Comparison of ENCODE assay signal across 1 cellular context in genomic region chr22:40044102-40044869, GRCh38.
TF ChIP-seq lines count a peak whose summit lies in the region.

No MANE protein-coding gene starts in this region.

TF ChIP-seq in HepG2, 621 proteins besides CTCF, POLR2A, EP300 and RAD21 (continued from another document and continues in another):
- TF ChIP-seq ZNF407 (CRISPR knock-in tag; IDR thresholded peaks at IDR 0.05; ENCODE audit: not compliant biosample characterization) (no peak), POLR2AphosphoS2 (IDR thresholded peaks at IDR 0.05; ENCODE audit: low read depth, low read length) (no peak), HNF1A (IDR thresholded peaks at IDR 0.05; ENCODE audit: low read depth) (0 out of 2 replicates have a peak, but pooled peaks have one; percentile 29), HNF1A (CRISPR knock-in tag; IDR thresholded peaks at IDR 0.05; ENCODE audit: borderline replicate concordance) (no peak; the same call in 1 of the 2 replicates), YY1 (IDR thresholded peaks at IDR 0.05; ENCODE audit: insufficient read depth, insufficient replicate concordance, low read depth, low read length) (peak; percentile 86), CEBPZ (IDR thresholded peaks at IDR 0.05; ENCODE audit: low read length) (peak; percentile 42), ZNF276 (CRISPR knock-in tag; IDR thresholded peaks at IDR 0.05; ENCODE audit: low read depth) (no peak), ONECUT2 (CRISPR knock-in tag; IDR thresholded peaks at IDR 0.05) (no peak), SIN3A (IDR thresholded peaks at IDR 0.05; ENCODE audit: borderline replicate concordance, low read depth, low read length) (peak; percentile 75; the same call in 1 of the 2 replicates), MED13 (CRISPR knock-in tag; IDR thresholded peaks at IDR 0.05) (no peak), ZNF510 (CRISPR knock-in tag; IDR thresholded peaks at IDR 0.05; ENCODE audit: low read depth) (no peak), ZBTB2 (CRISPR knock-in tag; IDR thresholded peaks at IDR 0.05; ENCODE audit: low read depth) (no peak), ZNF547 (CRISPR knock-in tag; IDR thresholded peaks at IDR 0.05) (peak; percentile 63; the same call in 1 of the 2 replicates), TIGD3 (CRISPR knock-in tag; IDR thresholded peaks at IDR 0.05; ENCODE audit: borderline replicate concordance) (no peak), BCL6 (CRISPR knock-in tag; IDR thresholded peaks at IDR 0.05) (0 out of 2 replicates have a peak, but pooled peaks have one; percentile 8), PLRG1 (conservative IDR thresholded peaks at IDR 0.05) (no peak), RELA (CRISPR knock-in tag; IDR thresholded peaks at IDR 0.05) (0 out of 2 replicates have a peak, but pooled peaks have one; percentile 20), MLLT10 (CRISPR knock-in tag; IDR thresholded peaks at IDR 0.05) (no peak), ZNF792 (CRISPR knock-in tag; IDR thresholded peaks at IDR 0.05) (0 out of 2 replicates have a peak, but pooled peaks have one; percentile 28), ZFP36L2 (CRISPR knock-in tag; IDR thresholded peaks at IDR 0.05) (no peak), YEATS4 (CRISPR knock-in tag; IDR thresholded peaks at IDR 0.05; ENCODE audit: borderline replicate concordance) (peak; percentile 83), PTBP1 (IDR thresholded peaks at IDR 0.05; ENCODE audit: low read depth, low read length, poor library complexity, severe bottlenecking) (no peak), ZMYM3 (CRISPR knock-in tag; IDR thresholded peaks at IDR 0.05) (no peak), NR2F6 (IDR thresholded peaks at IDR 0.05) (0 out of 2 replicates have a peak, but pooled peaks have one; percentile 30), NR2F6 (CRISPR knock-in tag; IDR thresholded peaks at IDR 0.05) (peak; percentile 17; the same call in 1 of the 2 replicates), ZNF564 (CRISPR knock-in tag; IDR thresholded peaks at IDR 0.05) (no peak), ATF7 (IDR thresholded peaks at IDR 0.05) (no peak), ATF7 (CRISPR knock-in tag; IDR thresholded peaks at IDR 0.05) (no peak), ZNF609 (CRISPR knock-in tag; IDR thresholded peaks at IDR 0.05; ENCODE audit: borderline replicate concordance) (no peak)
